ENCODE assay signal across 9 cellular contexts in the genomic region with DNA sequence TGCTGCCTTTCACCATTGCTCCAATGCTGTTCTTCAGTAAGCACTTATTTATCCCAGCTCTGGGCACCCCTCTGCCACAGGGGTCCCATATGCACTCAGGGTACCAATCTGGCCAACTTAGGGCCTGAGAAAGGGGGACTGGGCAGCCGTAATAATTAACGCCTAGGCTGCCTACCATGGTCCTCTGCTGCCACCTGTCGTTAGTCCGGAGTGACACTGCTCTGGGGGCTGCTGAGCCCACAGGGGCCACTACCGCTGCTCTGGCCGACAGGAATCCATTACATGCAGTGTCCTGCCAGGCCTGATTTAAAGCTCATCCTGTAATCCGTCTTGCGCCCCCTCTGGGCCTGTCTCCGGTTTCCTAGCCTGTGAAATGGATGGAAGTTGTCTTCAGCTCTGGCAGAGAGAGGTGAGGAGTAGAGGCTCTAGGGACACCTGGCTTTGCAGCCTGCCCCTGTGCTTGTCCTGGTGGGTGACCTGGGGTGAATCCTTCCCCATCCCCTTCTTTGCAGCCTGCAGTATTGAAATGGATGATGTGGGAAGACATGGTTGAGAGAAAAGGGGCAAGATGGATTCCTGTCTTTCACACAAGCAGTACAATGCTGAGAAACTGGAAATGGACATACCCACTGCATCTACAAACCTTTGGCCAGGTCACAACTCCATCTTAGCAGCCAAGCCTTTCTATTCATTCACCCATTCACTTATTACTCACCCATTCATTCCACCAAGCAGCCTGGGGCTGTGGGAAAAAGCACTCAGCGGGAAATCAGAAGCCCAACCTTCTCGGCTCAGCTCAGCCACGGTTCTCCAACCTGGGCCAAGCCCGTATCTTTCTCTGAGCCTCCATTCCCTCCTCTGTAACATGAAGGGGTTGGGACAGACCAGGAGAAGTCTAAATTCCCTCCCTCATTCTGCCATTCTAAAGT.
A peak's percentile ranks its signal among the peaks of the same experiment; 100 is the strongest.
DNase-seq lines count a peak whose midpoint lies in the region; ATAC-seq and TF ChIP-seq lines count a peak whose summit lies in the region.
"Had no signal": no experiment of that assay in that cellular context is flagged by ENCODE, and none has a peak within 500 bp of the region (broad histone marks: within the 10 kb centered on the region; RNA-seq: fewer than 3 reads in every experiment).

No MANE protein-coding gene starts in this region.

- H3K4me3 Mint-ChIP-seq in WTC11 (no peak overlapping the region), endothelial cell (ENCODE audit: unreplicated experiment) (no peak overlapping the region)

- no peak overlapping the region for H3K27ac ChIP-seq in tibial artery
- H3K27ac ChIP-seq: skin epidermis had no signal

- no peak overlapping the region for H3K27ac Mint-ChIP-seq in WTC11
- H3K27ac Mint-ChIP-seq in endothelial cell (ENCODE audit: unreplicated experiment): no peak overlapping the region

- CTCF ChIA-PET in WTC11 (lab: Charles Lee): interaction anchor here (0.5 to 3.1 kb wide), 79 partner anchors 9 to 706 kb away, joined by 3 to 49 read pairs (median 5); a partner anchor contains a TSS

- intact Hi-C loops in tibial artery (cut with DNase I; ENCODE audit: low total_unique reads): loop anchor here (2.0 kb wide), 1 partner anchor 565 kb away; no protein-coding TSS in a partner anchor

- peak; percentile 0 to 11 for DNase-seq in AML-193 (lab: John Stamatoyannopoulos, UW)
- DNase-seq in MG63: peak; percentile 41
- peak; percentile 82 for DNase-seq in WTC11 (ENCODE audit: low spot score)
- DNase-seq in endothelial cell (ENCODE audit: low spot score): peak; percentile 81
- peak; percentile 26 for DNase-seq in midbrain (lab: John Stamatoyannopoulos, UW)
- peak in 1 of 2 donors; percentile 22 for DNase-seq in tibial artery
- DNase-seq in dedifferentiated amniotic fluid mesenchymal stem cell (ENCODE audit: extremely low spot score): no peak

- H3K4me1 Mint-ChIP-seq in WTC11 (peaks cover 23% of the 10 kb centered on the region), endothelial cell (ENCODE audit: unreplicated experiment) (no peaks in the 10 kb centered on the region)

- ATAC-seq in GM18502 (IDR thresholded peaks at IDR 0.05; ENCODE audit: poor library complexity, unreplicated experiment) (peak; percentile 80), WTC11 (peak; percentile 98)

- H3K36me3 Mint-ChIP-seq in WTC11: no peaks in the 10 kb centered on the region
- no peaks in the 10 kb centered on the region for H3K36me3 Mint-ChIP-seq in endothelial cell (ENCODE audit: low read depth, unreplicated experiment)

- H3K9me3 Mint-ChIP-seq in WTC11: no peaks in the 10 kb centered on the region
- H3K9me3 Mint-ChIP-seq in endothelial cell (ENCODE audit: unreplicated experiment): no peaks in the 10 kb centered on the region

- H3K27me3 Mint-ChIP-seq in WTC11 (ENCODE audit: low read depth) (peaks cover 28% of the 10 kb centered on the region), endothelial cell (ENCODE audit: unreplicated experiment) (no peaks in the 10 kb centered on the region)

- H3K27me3 ChIP-seq in MG63 (no peaks in the 10 kb centered on the region), tibial artery (no peaks in the 10 kb centered on the region)

- H3K36me3 ChIP-seq in MG63 (no peaks in the 10 kb centered on the region), tibial artery (no peaks in the 10 kb centered on the region)

- TF ChIP-seq CTCF in WTC11 (IDR thresholded peaks at IDR 0.05) (peak; percentile 63), endothelial cell (IDR thresholded peaks at IDR 0.05; ENCODE audit: unreplicated experiment) (peak; percentile 67), tibial artery (IDR thresholded peaks at IDR 0.05) (peak; percentile 51 to 66)

- POLR2A ChIA-PET in WTC11 (lab: Charles Lee): interaction anchor here (0.7 kb wide), 1 partner anchor 98 kb away, joined by 3 read pairs; no protein-coding TSS in a partner anchor

- H3K9me3 ChIP-seq in MG63: no peaks in the 10 kb centered on the region
- H3K9me3 ChIP-seq in tibial artery: no peaks in the 10 kb centered on the region

- H3K4me3 ChIP-seq in MG63 (no peak overlapping the region), tibial artery (no peak overlapping the region)
- H3K4me3 ChIP-seq: skin epidermis had no signal

- H3K4me1 ChIP-seq in tibial artery: peaks cover 0 to 14% (median 0%) of the 10 kb centered on the region in 4 donors

TF ChIP-seq in WTC11, 78 proteins besides CTCF, POLR2A, EP300 and RAD21:
- TF ChIP-seq NFYB (CRISPR knock-in tag; conservative IDR thresholded peaks at IDR 0.05; ENCODE audit: low read depth) (no peak), CREB1 (CRISPR knock-in tag; IDR thresholded peaks at IDR 0.05) (no peak), CBFB (CRISPR knock-in tag; IDR thresholded peaks at IDR 0.05; ENCODE audit: low read depth) (no peak), ETV6 (CRISPR knock-in tag; IDR thresholded peaks at IDR 0.05) (peak; percentile 37; the same call in 1 of the 2 replicates), FOXJ3 (CRISPR knock-in tag; IDR thresholded peaks at IDR 0.05; ENCODE audit: borderline replicate concordance) (no peak)
